ENCODE assay signal across 21 cellular contexts in genomic region chr15:40446144-40446543, GRCh38. TPM values are rescaled to one million over a fixed set of nuclear protein-coding genes. Genes with fewer than 3 reads are reported as not detected.
DNase-seq lines count a peak whose midpoint lies in the region; TF ChIP-seq lines count a peak whose summit lies in the region.
"Had no signal": no experiment of that assay in that cellular context is flagged by ENCODE, and none has a peak within 500 bp of the region (broad histone marks: within the 10 kb centered on the region; RNA-seq: fewer than 3 reads in every experiment).

No MANE protein-coding gene starts in this region.

- no peak overlapping the region for H3K4me2 ChIP-seq in mesendoderm (ENCODE audit: low read length)

- peak overlapping the region; percentile 33 for H3K9ac ChIP-seq in mesendoderm (ENCODE audit: low read length)

- no peak overlapping the region for H4K5ac ChIP-seq in mesendoderm (ENCODE audit: low read length)

- H3K36me3 ChIP-seq in HEK293 (ENCODE audit: control insufficient read depth in 2 of 2, insufficient read depth in 1 of 2, low read length in 2 of 2), result no peaks in the 10 kb centered on the region
- H3K36me3 ChIP-seq in mesendoderm (ENCODE audit: control insufficient read depth, insufficient read depth, low read length), result no peaks in the 10 kb centered on the region

- peaks cover 26% of the 10 kb centered on the region for H3K79me1 ChIP-seq in mesendoderm (ENCODE audit: low read length)

- no peak overlapping the region for H3K4ac ChIP-seq in mesendoderm (ENCODE audit: low read depth, low read length)

- no peaks in the 10 kb centered on the region for H3K36me3 Mint-ChIP-seq in activated naive CD4-positive, alpha-beta T cell treated with anti-CD3 and anti-CD28 coated beads for 36 hours (ENCODE audit: low read depth)
- H3K36me3 Mint-ChIP-seq in activated naive CD4-positive, alpha-beta T cell treated with anti-CD3 and anti-CD28 coated beads, Interleukin-2, amount 10 ng/mL, durations not matched to agents 7 days and 5 days, result peaks cover 19% of the 10 kb centered on the region

- H3K27ac Mint-ChIP-seq in activated naive CD4-positive, alpha-beta T cell treated with anti-CD3 and anti-CD28 coated beads for 36 hours, result peak overlapping the region; percentile 50
- no peak overlapping the region for H3K27ac Mint-ChIP-seq in activated naive CD4-positive, alpha-beta T cell treated with anti-CD3 and anti-CD28 coated beads, Interleukin-2, amount 10 ng/mL, durations not matched to agents 7 days and 5 days
- H3K27ac Mint-ChIP-seq: B cell, CD14-positive monocyte had no signal

- no peak overlapping the region for H4K8ac ChIP-seq in mesendoderm (ENCODE audit: low read depth, low read length)

- H2AK5ac ChIP-seq in mesendoderm (ENCODE audit: low read length), result no peak overlapping the region

- no peak overlapping the region for H3K18ac ChIP-seq in mesendoderm (ENCODE audit: low read length)

- no peak overlapping the region for H2BK15ac ChIP-seq in mesendoderm (replicated peaks; ENCODE audit: low read depth)

- POLR2A ChIA-PET in HEK293 (lab: Yijun Ruan, JAX) (no interaction called here), RWPE1 (lab: Yijun Ruan, JAX; ENCODE audit: low non-redundant PET) (no interaction called here)

- peak overlapping the region; percentile 11 for H3K56ac ChIP-seq in mesendoderm (ENCODE audit: low read length)

- peaks cover 61% of the 10 kb centered on the region for H3K4me1 Mint-ChIP-seq in activated naive CD4-positive, alpha-beta T cell treated with anti-CD3 and anti-CD28 coated beads for 36 hours (ENCODE audit: low read depth)
- H3K4me1 Mint-ChIP-seq in activated naive CD4-positive, alpha-beta T cell treated with anti-CD3 and anti-CD28 coated beads, Interleukin-2, amount 10 ng/mL, durations not matched to agents 7 days and 5 days, result peaks cover 54% of the 10 kb centered on the region

- no peaks in the 10 kb centered on the region for H3K27me3 ChIP-seq in mesendoderm (ENCODE audit: insufficient read depth, low read length, poor library complexity)

- H3K4me3 ChIP-seq in HEK293 (ENCODE audit: low read depth, low read length) (no peak overlapping the region), mesendoderm (ENCODE audit: low read length) (no peak overlapping the region)

- H3K79me2 ChIP-seq in mesendoderm (ENCODE audit: control insufficient read depth, insufficient read depth, low read length), result peaks cover 90% of the 10 kb centered on the region

- peaks cover 14% of the 10 kb centered on the region for H3K4me1 ChIP-seq in HEK293 (ENCODE audit: control insufficient read depth, insufficient read depth, low read length)
- peaks cover 27% of the 10 kb centered on the region for H3K4me1 ChIP-seq in mesendoderm (ENCODE audit: control insufficient read depth, low read depth, low read length)

- intact Hi-C loops in activated naive CD4-positive, alpha-beta T cell treated with anti-CD3 and anti-CD28 coated beads for 36 hours (cut with micrococcal nuclease), result no loop called here

- no peak overlapping the region for H2BK5ac ChIP-seq in mesendoderm (ENCODE audit: low read length)

- WGBS in mesendoderm (ENCODE audit: extremely low coverage, insufficient coverage, low lambda C conversion rate), result no CpG with 5 or more reads among the region's 3 CpGs

- no peak overlapping the region for H3K23ac ChIP-seq in mesendoderm (ENCODE audit: low read length)

- H3K4me3 Mint-ChIP-seq in activated naive CD4-positive, alpha-beta T cell treated with anti-CD3 and anti-CD28 coated beads for 36 hours, result no peak overlapping the region
- no peak overlapping the region for H3K4me3 Mint-ChIP-seq in activated naive CD4-positive, alpha-beta T cell treated with anti-CD3 and anti-CD28 coated beads, Interleukin-2, amount 10 ng/mL, durations not matched to agents 7 days and 5 days
- H3K4me3 Mint-ChIP-seq: B cell, CD14-positive monocyte had no signal

- CTCF ChIA-PET in activated naive CD4-positive, alpha-beta T cell treated with anti-CD3 and anti-CD28 coated beads for 36 hours (lab: Charles Lee), result interaction anchor here (1.0 to 1.4 kb wide), 3 partner anchors 67 to 119 kb away, joined by 3 to 4 read pairs (median 3); partner anchors contain the start of gene CCDC32
- CTCF ChIA-PET in activated naive CD4-positive, alpha-beta T cell treated with anti-CD3 and anti-CD28 coated beads, Interleukin-2, amount 10 ng/mL, durations not matched to agents 7 days and 5 days (lab: Charles Lee), result no interaction called here
- CTCF ChIA-PET in HEK293 (lab: Yijun Ruan, JAX) (interaction anchor here (0.7 kb wide), 1 partner anchor 16 kb away, joined by 3 read pairs; no protein-coding TSS in a partner anchor), RWPE1 (lab: Yijun Ruan, JAX) (interaction anchor here (0.6 to 1.1 kb wide), 2 partner anchors 61 to 76 kb away, joined by 3 to 5 read pairs; no protein-coding TSS in a partner anchor)

- no peaks in the 10 kb centered on the region for H3K9me3 Mint-ChIP-seq in activated naive CD4-positive, alpha-beta T cell treated with anti-CD3 and anti-CD28 coated beads for 36 hours
- H3K9me3 Mint-ChIP-seq in activated naive CD4-positive, alpha-beta T cell treated with anti-CD3 and anti-CD28 coated beads, Interleukin-2, amount 10 ng/mL, durations not matched to agents 7 days and 5 days, result no peaks in the 10 kb centered on the region

- no peak for DNase-seq in activated naive CD4-positive, alpha-beta T cell treated with anti-CD3 and anti-CD28 coated beads for 36 hours
- DNase-seq in activated naive CD4-positive, alpha-beta T cell treated with anti-CD3 and anti-CD28 coated beads, Interleukin-2, amount 10 ng/mL, durations not matched to agents 7 days and 5 days, result no peak
- DNase-seq in RWPE1 (ENCODE audit: low spot score) (no peak), mesendoderm (no peak), kidney glomerular epithelial cell (lab: John Stamatoyannopoulos, UW) (no peak), islet precursor cell (no peak)
- no peak for DNase-seq in stimulated activated CD4-positive, alpha-beta T cell treated with anti-CD3 and anti-CD28 coated beads, Interleukin-1b, Interleukin-23, amount 100 ng/mL, for 48 hours
- DNase-seq: DMS53, GDM1, KG1, NCI-H1105, NCI-H146, NCI-H2029, NCI-H2171, NCI-H345, NCI-H524, NCI-H774, Right ventricle myocardium superior had no signal

- no peak overlapping the region for H2BK120ac ChIP-seq in mesendoderm (ENCODE audit: low read depth, low read length)

- no peaks in the 10 kb centered on the region for H3K9me3 ChIP-seq in HEK293 (ENCODE audit: control insufficient read depth, insufficient read depth, low read depth, low read length)

- TF ChIP-seq CTCF in HEK293 (tag by site-specific recombination; IDR thresholded peaks at IDR 0.05) (no peak), RWPE1 (conservative IDR thresholded peaks at IDR 0.05; ENCODE audit: low read depth) (no peak)

- H3K27ac ChIP-seq in HEK293 (ENCODE audit: extremely low read depth, low read depth, low read length) (no peak overlapping the region), RWPE1 (peak overlapping the region; percentile 74), mesendoderm (ENCODE audit: low read depth, low read length) (no peak overlapping the region)

- no peaks in the 10 kb centered on the region for H3K27me3 Mint-ChIP-seq in activated naive CD4-positive, alpha-beta T cell treated with anti-CD3 and anti-CD28 coated beads for 36 hours (ENCODE audit: low read depth)
- H3K27me3 Mint-ChIP-seq in activated naive CD4-positive, alpha-beta T cell treated with anti-CD3 and anti-CD28 coated beads, Interleukin-2, amount 10 ng/mL, durations not matched to agents 7 days and 5 days, result peaks cover 21% of the 10 kb centered on the region
- H3K27me3 Mint-ChIP-seq: B cell had no signal

TF ChIP-seq in HEK293, 187 proteins besides CTCF, POLR2A, EP300 and RAD21 (continues in another document):
- TF ChIP-seq ZNF677 (tag by site-specific recombination; IDR thresholded peaks at IDR 0.05), result no peak
- peak; percentile 45; the same call in 1 of the 2 replicates for TF ChIP-seq FEZF1 (tag by site-specific recombination; IDR thresholded peaks at IDR 0.05)
- no peak for TF ChIP-seq ZBTB44 (tag by site-specific recombination; IDR thresholded peaks at IDR 0.05)
- TF ChIP-seq TCF7L2 (IDR thresholded peaks at IDR 0.05; ENCODE audit: borderline replicate concordance, low read depth, low read length), result no peak
- no peak for TF ChIP-seq ZNF704 (tag by site-specific recombination; IDR thresholded peaks at IDR 0.05)

RNA-seq across cellular contexts. Expression of gene BAHD1, which starts 5.4 kb away (rescaled TPM):
- 10 to 100 TPM in 1 of 2 experiments, 1 to 10 TPM in 1; 9.9 to 11.7 TPM for total RNA-seq in activated naive CD4-positive, alpha-beta T cell treated with anti-CD3 and anti-CD28 coated beads for 36 hours
- polyA plus RNA-seq in mesendoderm (2013, experiment 1 of 2), result 19.9 TPM
- polyA plus RNA-seq in mesendoderm (2013, experiment 2 of 2), result 20.3 TPM

RNA-seq across cellular contexts. Expression of gene CHST14, which starts 24.6 kb away (rescaled TPM):
- total RNA-seq in activated naive CD4-positive, alpha-beta T cell treated with anti-CD3 and anti-CD28 coated beads for 36 hours, result 1 to 10 TPM; 4.4 to 4.6 TPM
- polyA plus RNA-seq in mesendoderm (2013, experiment 1 of 2), result 12.4 TPM
- 12.4 TPM for polyA plus RNA-seq in mesendoderm (2013, experiment 2 of 2)

RNA-seq across cellular contexts. Expression of gene IVD, which starts 40.5 kb away (rescaled TPM):
- 10 to 100 TPM; 33.1 to 34.1 TPM for total RNA-seq in activated naive CD4-positive, alpha-beta T cell treated with anti-CD3 and anti-CD28 coated beads for 36 hours
- 29.0 TPM for polyA plus RNA-seq in mesendoderm (2013, experiment 1 of 2)
- polyA plus RNA-seq in mesendoderm (2013, experiment 2 of 2), result 29.9 TPM
